ENCODE assay signal across 1 cellular context in the genomic region with DNA sequence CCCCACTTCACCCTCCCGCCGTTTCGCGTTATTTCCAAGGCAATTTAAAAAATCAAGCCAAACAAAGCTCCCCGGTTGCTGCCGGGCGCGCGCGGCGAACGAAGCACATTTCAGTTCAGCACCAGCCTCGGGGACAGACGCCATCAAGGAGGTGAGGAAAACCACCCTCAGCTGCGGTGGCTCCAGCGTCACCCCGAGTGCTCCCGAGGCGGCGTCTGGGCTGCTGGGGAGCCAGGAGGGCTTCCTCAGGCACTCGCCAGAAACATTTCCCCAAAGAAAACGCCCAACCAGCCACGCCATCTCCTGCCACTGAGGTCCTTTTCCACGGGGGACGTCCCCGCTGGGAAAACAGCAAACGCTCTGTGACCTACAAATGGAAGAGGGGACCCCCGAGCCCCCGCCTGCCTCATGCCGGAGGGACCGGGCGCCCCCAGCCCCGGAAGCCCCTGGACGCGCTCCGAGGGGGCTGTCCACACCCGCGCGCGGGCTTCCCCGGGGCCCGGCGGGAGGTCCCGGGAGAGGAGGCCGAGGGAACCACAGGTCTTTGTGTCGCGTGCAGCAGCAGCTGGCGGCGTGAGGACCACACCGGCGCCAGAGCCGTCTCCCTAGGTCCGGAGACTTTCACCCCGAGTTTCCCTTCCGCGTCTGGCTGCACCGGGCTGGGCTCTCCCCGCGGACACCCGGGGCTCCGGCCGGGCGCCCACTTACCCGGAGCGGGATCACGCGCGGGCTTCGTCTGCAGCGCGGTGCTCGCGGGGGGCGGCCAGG.
TF ChIP-seq lines count a peak whose summit lies in the region.

No MANE protein-coding gene starts in this region.

TF ChIP-seq in HEK293, 187 proteins besides CTCF, POLR2A, EP300 and RAD21 (continued from another document):
- TF ChIP-seq, protein P1, sequence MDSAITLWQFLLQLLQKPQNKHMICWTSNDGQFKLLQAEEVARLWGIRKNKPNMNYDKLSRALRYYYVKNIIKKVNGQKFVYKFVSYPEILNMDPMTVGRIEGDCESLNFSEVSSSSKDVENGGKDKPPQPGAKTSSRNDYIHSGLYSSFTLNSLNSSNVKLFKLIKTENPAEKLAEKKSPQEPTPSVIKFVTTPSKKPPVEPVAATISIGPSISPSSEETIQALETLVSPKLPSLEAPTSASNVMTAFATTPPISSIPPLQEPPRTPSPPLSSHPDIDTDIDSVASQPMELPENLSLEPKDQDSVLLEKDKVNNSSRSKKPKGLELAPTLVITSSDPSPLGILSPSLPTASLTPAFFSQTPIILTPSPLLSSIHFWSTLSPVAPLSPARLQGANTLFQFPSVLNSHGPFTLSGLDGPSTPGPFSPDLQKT (IDR thresholded peaks at IDR 0.05; ENCODE audit: borderline replicate concordance, low read depth, low read length): no peak
- no peak for TF ChIP-seq BCL6B (tag by site-specific recombination; IDR thresholded peaks at IDR 0.05)
- no peak for TF ChIP-seq GFI1B (tag by site-specific recombination; IDR thresholded peaks at IDR 0.05)
- TF ChIP-seq KLF9 (tag by site-specific recombination; IDR thresholded peaks at IDR 0.05; ENCODE audit: low read depth): no peak
- TF ChIP-seq ZNF549 (tag by site-specific recombination; IDR thresholded peaks at IDR 0.05): no peak
- 0 out of 2 replicates have a peak, but pooled peaks have one; percentile 69 for TF ChIP-seq HOXC10 (CRISPR knock-in tag; IDR thresholded peaks at IDR 0.05)
- TF ChIP-seq, protein P2, sequence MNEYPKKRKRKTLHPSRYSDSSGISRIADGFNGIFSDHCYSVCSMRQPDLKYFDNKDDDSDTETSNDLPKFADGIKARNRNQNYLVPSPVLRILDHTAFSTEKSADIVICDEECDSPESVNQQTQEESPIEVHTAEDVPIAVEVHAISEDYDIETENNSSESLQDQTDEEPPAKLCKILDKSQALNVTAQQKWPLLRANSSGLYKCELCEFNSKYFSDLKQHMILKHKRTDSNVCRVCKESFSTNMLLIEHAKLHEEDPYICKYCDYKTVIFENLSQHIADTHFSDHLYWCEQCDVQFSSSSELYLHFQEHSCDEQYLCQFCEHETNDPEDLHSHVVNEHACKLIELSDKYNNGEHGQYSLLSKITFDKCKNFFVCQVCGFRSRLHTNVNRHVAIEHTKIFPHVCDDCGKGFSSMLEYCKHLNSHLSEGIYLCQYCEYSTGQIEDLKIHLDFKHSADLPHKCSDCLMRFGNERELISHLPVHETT (tag by site-specific recombination; IDR thresholded peaks at IDR 0.05): no peak
- no peak for TF ChIP-seq ZNF394 (tag by site-specific recombination; IDR thresholded peaks at IDR 0.05; ENCODE audit: borderline replicate concordance)
- TF ChIP-seq, protein P3, sequence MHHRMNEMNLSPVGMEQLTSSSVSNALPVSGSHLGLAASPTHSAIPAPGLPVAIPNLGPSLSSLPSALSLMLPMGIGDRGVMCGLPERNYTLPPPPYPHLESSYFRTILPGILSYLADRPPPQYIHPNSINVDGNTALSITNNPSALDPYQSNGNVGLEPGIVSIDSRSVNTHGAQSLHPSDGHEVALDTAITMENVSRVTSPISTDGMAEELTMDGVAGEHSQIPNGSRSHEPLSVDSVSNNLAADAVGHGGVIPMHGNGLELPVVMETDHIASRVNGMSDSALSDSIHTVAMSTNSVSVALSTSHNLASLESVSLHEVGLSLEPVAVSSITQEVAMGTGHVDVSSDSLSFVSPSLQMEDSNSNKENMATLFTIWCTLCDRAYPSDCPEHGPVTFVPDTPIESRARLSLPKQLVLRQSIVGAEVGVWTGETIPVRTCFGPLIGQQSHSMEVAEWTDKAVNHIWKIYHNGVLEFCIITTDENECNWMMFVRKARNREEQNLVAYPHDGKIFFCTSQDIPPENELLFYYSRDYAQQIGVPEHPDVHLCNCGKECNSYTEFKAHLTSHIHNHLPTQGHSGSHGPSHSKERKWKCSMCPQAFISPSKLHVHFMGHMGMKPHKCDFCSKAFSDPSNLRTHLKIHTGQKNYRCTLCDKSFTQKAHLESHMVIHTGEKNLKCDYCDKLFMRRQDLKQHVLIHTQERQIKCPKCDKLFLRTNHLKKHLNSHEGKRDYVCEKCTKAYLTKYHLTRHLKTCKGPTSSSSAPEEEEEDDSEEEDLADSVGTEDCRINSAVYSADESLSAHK (tag by site-specific recombination; IDR thresholded peaks at IDR 0.05): no peak
- no peak for TF ChIP-seq ZBTB21 (tag by site-specific recombination; IDR thresholded peaks at IDR 0.05)
- no peak for TF ChIP-seq OSR2 (tag by site-specific recombination; IDR thresholded peaks at IDR 0.05)
- no peak for TF ChIP-seq SP7 (tag by site-specific recombination; IDR thresholded peaks at IDR 0.05)
- no peak for TF ChIP-seq ZNF560 (tag by site-specific recombination; IDR thresholded peaks at IDR 0.05; ENCODE audit: borderline replicate concordance)
- TF ChIP-seq KLF7 (tag by site-specific recombination; IDR thresholded peaks at IDR 0.05; ENCODE audit: borderline replicate concordance): no peak
- no peak for TF ChIP-seq ZNF514 (tag by site-specific recombination; IDR thresholded peaks at IDR 0.05)
- no peak for TF ChIP-seq ZNF621 (tag by site-specific recombination; IDR thresholded peaks at IDR 0.05)
- 0 out of 2 replicates have a peak, but pooled peaks have one; percentile 38 for TF ChIP-seq ZNF610 (tag by site-specific recombination; IDR thresholded peaks at IDR 0.05; ENCODE audit: borderline replicate concordance)
- TF ChIP-seq ZNF837 (tag by site-specific recombination; IDR thresholded peaks at IDR 0.05): 0 out of 2 replicates have a peak, but pooled peaks have one; percentile 15
- TF ChIP-seq ZNF10 (tag by site-specific recombination; IDR thresholded peaks at IDR 0.05): no peak
- TF ChIP-seq ZNF248 (tag by site-specific recombination; IDR thresholded peaks at IDR 0.05): no peak
- no peak for TF ChIP-seq ZNF37A (tag by site-specific recombination; IDR thresholded peaks at IDR 0.05)
- no peak for TF ChIP-seq ZNF785 (tag by site-specific recombination; IDR thresholded peaks at IDR 0.05)
- TF ChIP-seq ZFHX2 (tag by site-specific recombination; conservative IDR thresholded peaks at IDR 0.05): no peak
- TF ChIP-seq ZSCAN16 (tag by site-specific recombination; IDR thresholded peaks at IDR 0.05): no peak
- 0 out of 2 replicates have a peak, but pooled peaks have one; percentile 22 for TF ChIP-seq ZBTB7A (tag by site-specific recombination; IDR thresholded peaks at IDR 0.05; ENCODE audit: low read depth)
- TF ChIP-seq, protein P4, sequence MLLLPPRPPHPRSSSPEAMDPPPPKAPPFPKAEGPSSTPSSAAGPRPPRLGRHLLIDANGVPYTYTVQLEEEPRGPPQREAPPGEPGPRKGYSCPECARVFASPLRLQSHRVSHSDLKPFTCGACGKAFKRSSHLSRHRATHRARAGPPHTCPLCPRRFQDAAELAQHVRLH (tag by site-specific recombination; IDR thresholded peaks at IDR 0.05): no peak
- TF ChIP-seq, protein P5, sequence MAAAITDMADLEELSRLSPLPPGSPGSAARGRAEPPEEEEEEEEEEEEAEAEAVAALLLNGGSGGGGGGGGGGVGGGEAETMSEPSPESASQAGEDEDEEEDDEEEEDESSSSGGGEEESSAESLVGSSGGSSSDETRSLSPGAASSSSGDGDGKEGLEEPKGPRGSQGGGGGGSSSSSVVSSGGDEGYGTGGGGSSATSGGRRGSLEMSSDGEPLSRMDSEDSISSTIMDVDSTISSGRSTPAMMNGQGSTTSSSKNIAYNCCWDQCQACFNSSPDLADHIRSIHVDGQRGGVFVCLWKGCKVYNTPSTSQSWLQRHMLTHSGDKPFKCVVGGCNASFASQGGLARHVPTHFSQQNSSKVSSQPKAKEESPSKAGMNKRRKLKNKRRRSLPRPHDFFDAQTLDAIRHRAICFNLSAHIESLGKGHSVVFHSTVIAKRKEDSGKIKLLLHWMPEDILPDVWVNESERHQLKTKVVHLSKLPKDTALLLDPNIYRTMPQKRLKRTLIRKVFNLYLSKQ (tag by site-specific recombination; IDR thresholded peaks at IDR 0.05; ENCODE audit: borderline replicate concordance): no peak
- no peak for TF ChIP-seq ZNF184 (tag by site-specific recombination; IDR thresholded peaks at IDR 0.05)
- no peak for TF ChIP-seq ZNF148 (tag by site-specific recombination; IDR thresholded peaks at IDR 0.05; ENCODE audit: borderline replicate concordance)
- no peak for TF ChIP-seq ZNF792 (tag by site-specific recombination; IDR thresholded peaks at IDR 0.05)
- TF ChIP-seq PBX3 (CRISPR knock-in tag; IDR thresholded peaks at IDR 0.05): peak; percentile 15; the same call in 1 of the 2 replicates
- TF ChIP-seq MEIS1 (CRISPR knock-in tag; IDR thresholded peaks at IDR 0.05; ENCODE audit: borderline replicate concordance): no peak
- TF ChIP-seq ZEB2 (tag by site-specific recombination; IDR thresholded peaks at IDR 0.05): 0 out of 2 replicates have a peak, but pooled peaks have one; percentile 55
- no peak for TF ChIP-seq ZNF391 (tag by site-specific recombination; IDR thresholded peaks at IDR 0.05; ENCODE audit: borderline replicate concordance, low read depth)
- no peak for TF ChIP-seq ZNF510 (tag by site-specific recombination; IDR thresholded peaks at IDR 0.05; ENCODE audit: insufficient replicate concordance)
- peak; percentile 67 for TF ChIP-seq ZIC2 (tag by site-specific recombination; IDR thresholded peaks at IDR 0.05)
- TF ChIP-seq, protein P6, sequence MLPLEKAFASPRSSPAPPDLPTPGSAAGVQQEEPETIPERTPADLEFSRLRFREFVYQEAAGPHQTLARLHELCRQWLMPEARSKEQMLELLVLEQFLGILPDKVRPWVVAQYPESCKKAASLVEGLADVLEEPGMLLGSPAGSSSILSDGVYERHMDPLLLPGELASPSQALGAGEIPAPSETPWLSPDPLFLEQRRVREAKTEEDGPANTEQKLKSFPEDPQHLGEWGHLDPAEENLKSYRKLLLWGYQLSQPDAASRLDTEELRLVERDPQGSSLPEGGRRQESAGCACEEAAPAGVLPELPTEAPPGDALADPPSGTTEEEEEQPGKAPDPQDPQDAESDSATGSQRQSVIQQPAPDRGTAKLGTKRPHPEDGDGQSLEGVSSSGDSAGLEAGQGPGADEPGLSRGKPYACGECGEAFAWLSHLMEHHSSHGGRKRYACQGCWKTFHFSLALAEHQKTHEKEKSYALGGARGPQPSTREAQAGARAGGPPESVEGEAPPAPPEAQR (tag by site-specific recombination; IDR thresholded peaks at IDR 0.05): no peak
- TF ChIP-seq ZNF530 (tag by site-specific recombination; IDR thresholded peaks at IDR 0.05; ENCODE audit: low read depth): no peak
TF ChIP-seq in HEK293: peak in this region for 30.
